Comparison of ENCODE assay signal across 16 cellular contexts in genomic region chr13:48317511-48317981, GRCh38. TPM values are rescaled to one million over a fixed set of nuclear protein-coding genes. Genes with fewer than 3 reads are reported as not detected.
DNase-seq lines count a peak whose midpoint lies in the region; ATAC-seq, FAIRE-seq and TF ChIP-seq lines count a peak whose summit lies in the region.
"Had no signal": no experiment of that assay in that cellular context is flagged by ENCODE, and none has a peak within 500 bp of the region (broad histone marks: within the 10 kb centered on the region; RNA-seq: fewer than 3 reads in every experiment).

No MANE protein-coding gene starts in this region.

- peaks cover 11% of the 10 kb centered on the region; the same call in 1 of the 2 replicates for H3K79me2 ChIP-seq in GM23338 (replicated peaks; ENCODE audit: insufficient read depth)

- H3K27me3 Mint-ChIP-seq in GM23338 (ENCODE audit: insufficient read depth, low read depth, poor library complexity) = no peaks in the 10 kb centered on the region
- H3K27me3 Mint-ChIP-seq in activated T-helper 17 cell treated with anti-CD3 and anti-CD28 coated beads, Interleukin-2, amount 50 U/mL, for 72 hours = no peaks in the 10 kb centered on the region
- H3K27me3 Mint-ChIP-seq: activated CD4-positive, alpha-beta memory T cell treated with anti-CD3 and anti-CD28 coated beads for 36 hours had no signal

- H3K9me3 ChIP-seq in right atrium auricular region (peaks cover 0 to 9% of the 10 kb centered on the region in 2 donors), stomach (peaks cover 0 to 11% (median 0%) of the 10 kb centered on the region in 4 donors)
- H3K9me3 ChIP-seq: SJCRH30 had no signal

- H3K4me3 Mint-ChIP-seq in GM23338 = no peak overlapping the region
- H3K4me3 Mint-ChIP-seq in activated T-helper 17 cell treated with anti-CD3 and anti-CD28 coated beads, Interleukin-2, amount 50 U/mL, for 72 hours = peak overlapping the region; percentile 89
- H3K4me3 Mint-ChIP-seq: activated CD4-positive, alpha-beta memory T cell treated with anti-CD3 and anti-CD28 coated beads for 36 hours had no signal

- H3K36me3 ChIP-seq in GM23338 (ENCODE audit: insufficient read depth) (peaks cover 6% of the 10 kb centered on the region; the same call in 1 of the 2 replicates), right atrium auricular region (peaks cover 5% of the 10 kb centered on the region), stomach (peaks cover 4 to 47% (median 32%) of the 10 kb centered on the region in 4 donors)

- H3K4me1 Mint-ChIP-seq in GM23338 = no peaks in the 10 kb centered on the region; the same call in 2 of the 3 replicates
- H3K4me1 Mint-ChIP-seq in activated T-helper 17 cell treated with anti-CD3 and anti-CD28 coated beads, Interleukin-2, amount 50 U/mL, for 72 hours = peaks cover 20% of the 10 kb centered on the region

- TF ChIP-seq POLR2A in stomach (IDR thresholded peaks at IDR 0.05) = no peak

- peaks cover 25% of the 10 kb centered on the region for H3K9me3 Mint-ChIP-seq in GM23338
- H3K9me3 Mint-ChIP-seq in activated T-helper 17 cell treated with anti-CD3 and anti-CD28 coated beads, Interleukin-2, amount 50 U/mL, for 72 hours = no peaks in the 10 kb centered on the region

- H3K27ac Mint-ChIP-seq in GM23338 = no peak overlapping the region
- H3K27ac Mint-ChIP-seq in activated T-helper 17 cell treated with anti-CD3 and anti-CD28 coated beads, Interleukin-2, amount 50 U/mL, for 72 hours = no peak overlapping the region
- H3K27ac Mint-ChIP-seq: activated CD4-positive, alpha-beta memory T cell treated with anti-CD3 and anti-CD28 coated beads for 36 hours had no signal

- ATAC-seq in GM23338 = peak; percentile 53
- no peak for ATAC-seq in activated T-helper 17 cell treated with anti-CD3 and anti-CD28 coated beads, Interleukin-2, amount 50 U/mL, for 72 hours (replicated peaks)

- H4K20me1 ChIP-seq in GM23338 (replicated peaks; ENCODE audit: insufficient read depth) = 0 out of 2 replicates have a peak, but pooled peaks cover 3% of the 10 kb centered on the region

- no peak for TF ChIP-seq CTCF in GM23338 (conservative IDR thresholded peaks at IDR 0.05; ENCODE audit: low read depth in 2 of 2)
- no peak for TF ChIP-seq CTCF in right atrium auricular region (IDR thresholded peaks at IDR 0.05)
- TF ChIP-seq CTCF in stomach (IDR thresholded peaks at IDR 0.05) = no peak

- 79 to 91% (median 82%) methylated on average over 20 to 23 of the region's 23 CpGs for WGBS in stomach, 5 donors

- H3K36me3 Mint-ChIP-seq in GM23338 (ENCODE audit: low read depth) = peaks cover 25% of the 10 kb centered on the region
- peaks cover 45% of the 10 kb centered on the region for H3K36me3 Mint-ChIP-seq in activated T-helper 17 cell treated with anti-CD3 and anti-CD28 coated beads, Interleukin-2, amount 50 U/mL, for 72 hours (ENCODE audit: low read depth)

- DNase-seq in GM23338 (ENCODE audit: low spot score) (no peak), right atrium auricular region (ENCODE audit: low spot score) (no peak), stomach (no peak), NCI-H1694 treated with DMSO at 0.1 percent for 48 hours (lab: John Stamatoyannopoulos, UW) (no peak), HTR-8/SVneo (ENCODE audit: insufficient read length, low spot score) (no peak)
- no peak for DNase-seq in central memory CD4-positive, alpha-beta T cell
- DNase-seq: activated CD4-positive, alpha-beta memory T cell treated with anti-CD3 and anti-CD28 coated beads for 36 hours; activated effector memory CD4-positive, alpha-beta T cell treated with Interleukin-2 at 50 U/mL for 16 hours; C1 segment of cervical spinal cord; DMS79; dorsolateral prefrontal cortex; NCI-H2029; NCI-H510A treated with DMSO at 0.1 percent for 48 hours; SJCRH30 had no signal

- H3K27me3 ChIP-seq in GM23338 (ENCODE audit: insufficient read depth) (no peaks in the 10 kb centered on the region), right atrium auricular region (no peaks in the 10 kb centered on the region), stomach (no peaks in the 10 kb centered on the region)
- H3K27me3 ChIP-seq: dorsolateral prefrontal cortex, SJCRH30 had no signal

- H3K4me2 ChIP-seq in GM23338 = no peak overlapping the region

- no peaks in the 10 kb centered on the region for H3F3A ChIP-seq in GM23338 (replicated peaks; ENCODE audit: low read depth)

- no peak for TF ChIP-seq EP300 in stomach (IDR thresholded peaks at IDR 0.05)

- H3K4me3 ChIP-seq in GM23338 (no peak overlapping the region), right atrium auricular region (peak overlapping the region; percentile 12 to 40), stomach (peak overlapping the region in 3 of 4 donors; percentile 35 to 45 (median 37))
- H3K4me3 ChIP-seq: SJCRH30 had no signal

- H3K27ac ChIP-seq in GM23338 (ENCODE audit: low read depth) = no peak overlapping the region
- peak overlapping the region in 1 of 2 donors; percentile 8 for H3K27ac ChIP-seq in right atrium auricular region
- H3K27ac ChIP-seq in stomach = peak overlapping the region in 2 of 5 donors; percentile 27 to 32
- H3K27ac ChIP-seq: SJCRH30 had no signal

- no peaks in the 10 kb centered on the region for H3K4me1 ChIP-seq in GM23338 (ENCODE audit: insufficient read depth)
- no peaks in the 10 kb centered on the region for H3K4me1 ChIP-seq in right atrium auricular region
- peaks cover 0 to 11% (median 3%) of the 10 kb centered on the region in 4 donors for H3K4me1 ChIP-seq in stomach
- H3K4me1 ChIP-seq: SJCRH30 had no signal

- intact Hi-C loops in stomach (cut with DNase I; ENCODE audit: low total_unique reads) = no loop called here

- no peaks in the 10 kb centered on the region for H3K9me2 ChIP-seq in GM23338 (ENCODE audit: insufficient read depth)

- no peak for FAIRE-seq in HTR-8/SVneo (lab: Jason Lieb, UNC)
- FAIRE-seq: TTC549 had no signal

- no peak overlapping the region for H2AFZ ChIP-seq in GM23338

TF ChIP-seq in GM23338, 12 proteins besides CTCF, POLR2A, EP300 and RAD21 (continues in another document):
- no peak for TF ChIP-seq REST (IDR thresholded peaks at IDR 0.05; ENCODE audit: unreplicated experiment)
- TF ChIP-seq CREB1 (CRISPR knock-in tag; IDR thresholded peaks at IDR 0.05; ENCODE audit: low read depth) = no peak
- TF ChIP-seq EZH2phosphoT487 (IDR thresholded peaks at IDR 0.05; ENCODE audit: unreplicated experiment) = no peak

RNA-seq across cellular contexts. Expression of gene RB1, which starts 14.0 kb away (rescaled TPM):
- total RNA-seq in GM23338 (2014; rRNA removed; shearing (Covaris generic)) = 18.9 and 19.5 TPM in 2 replicates
- polyA plus RNA-seq in GM23338 (2016; fragmentation: Nextera tagmentation; extraction: Ambion mirVana) (22.3 and 23.2 TPM in 2 replicates), stomach (10 to 100 TPM; 11.6 to 21.8 (median 19.4) TPM)
- 10 to 100 TPM; 28.9 to 37.3 TPM for total RNA-seq in activated T-helper 17 cell treated with anti-CD3 and anti-CD28 coated beads, Interleukin-2, amount 50 U/mL, for 72 hours
- total RNA-seq in right atrium auricular region (10 to 100 TPM; 24.3 to 27.1 TPM), stomach (10 to 100 TPM in 4 of 5 donors, 1 to 10 TPM in 1; 9.3 to 53.6 (median 42.5) TPM)
